In the genomic region with DNA sequence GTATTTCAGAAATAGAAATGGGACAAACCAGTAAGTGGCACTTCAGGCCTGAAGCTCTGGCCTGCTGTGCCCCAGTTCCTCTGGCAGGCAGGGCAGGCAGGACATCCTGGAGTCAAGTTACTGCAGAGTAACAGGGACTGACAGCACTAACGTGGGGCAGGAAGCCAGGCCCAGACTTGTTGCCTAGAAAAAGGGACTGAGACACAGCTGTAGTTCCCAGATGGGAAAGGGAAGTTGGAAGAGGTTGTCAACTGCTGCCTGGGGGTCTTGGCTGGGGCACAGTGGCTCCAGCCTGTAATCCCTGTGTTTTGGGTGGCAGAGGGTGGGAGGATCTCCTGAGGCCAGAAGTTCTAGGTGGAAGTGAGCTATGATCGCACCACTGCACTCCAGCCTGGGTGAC, we compare ENCODE assay signal across 8 cellular contexts.
DNase-seq lines count a peak whose midpoint lies in the region; ATAC-seq and TF ChIP-seq lines count a peak whose summit lies in the region.

No MANE protein-coding gene starts in this region.

- intact Hi-C loops in sigmoid colon (cut with DNase I) = no loop called here

- H2AFZ ChIP-seq in SK-N-SH (ENCODE audit: low read depth) = no peak overlapping the region

- no peaks in the 10 kb centered on the region for H3K27me3 ChIP-seq in H7 (ENCODE audit: control insufficient read depth, insufficient read depth, low read length)
- H3K27me3 ChIP-seq in SK-N-SH (ENCODE audit: insufficient read depth) = no peaks in the 10 kb centered on the region
- H3K27me3 ChIP-seq in sigmoid colon = no peaks in the 10 kb centered on the region

- peaks cover 25% of the 10 kb centered on the region for H3F3A ChIP-seq in SK-N-SH (replicated peaks; ENCODE audit: insufficient read depth)

- H3K36me3 ChIP-seq in H7 (replicated peaks; ENCODE audit: control insufficient read depth, insufficient read depth, low read length) (no peaks in the 10 kb centered on the region), SK-N-SH (replicated peaks in 1 of 2; ENCODE audit: control insufficient read depth in 1 of 2, insufficient read depth in 2 of 2, low read length in 1 of 2) (peaks cover 2 to 12% of the 10 kb centered on the region in 2 experiments), sigmoid colon (no peaks in the 10 kb centered on the region)

- H3K9me3 ChIP-seq in SK-N-SH = no peaks in the 10 kb centered on the region
- no peaks in the 10 kb centered on the region for H3K9me3 ChIP-seq in sigmoid colon

- H4K20me1 ChIP-seq in SK-N-SH (ENCODE audit: insufficient read depth) = peaks cover 61% of the 10 kb centered on the region

- H3K4me1 ChIP-seq in SK-N-SH (ENCODE audit: control insufficient read depth in 1 of 2, insufficient read depth in 2 of 2, low read depth in 1 of 2, low read length in 1 of 2) (peaks cover 12 to 24% of the 10 kb centered on the region in 2 experiments), sigmoid colon (peaks cover 0 to 6% (median 2%) of the 10 kb centered on the region in 4 donors)

- peak; percentile 19; the same call in 1 of the 2 replicates for TF ChIP-seq RAD21 in SK-N-SH (IDR thresholded peaks at IDR 0.05; ENCODE audit: low read length)

- no peaks in the 10 kb centered on the region for H3K9me2 ChIP-seq in SK-N-SH

- no peak for ATAC-seq in GM21825 (IDR thresholded peaks at IDR 0.05; ENCODE audit: unreplicated experiment)

- peak overlapping the region; percentile 27; the same call in 1 of the 2 replicates for H3K9ac ChIP-seq in SK-N-SH

- POLR2A ChIA-PET in SK-N-SH (lab: Yijun Ruan, JAX) = no interaction called here

- peaks cover 100% of the 10 kb centered on the region for H3K79me2 ChIP-seq in SK-N-SH (ENCODE audit: insufficient read depth)

- 47% methylated on average over 2 of the region's 2 CpGs for WGBS in SK-N-SH (ENCODE audit: low lambda C conversion rate)
- 48% methylated on average over 2 of the region's 2 CpGs for WGBS in sigmoid colon, 2 donors

- H3K4me2 ChIP-seq in SK-N-SH = peak overlapping the region; percentile 59

- TF ChIP-seq POLR2A in sigmoid colon (IDR thresholded peaks at IDR 0.05) = no peak

- TF ChIP-seq EP300 in SK-N-SH (IDR thresholded peaks at IDR 0.05; ENCODE audit: borderline replicate concordance in 1 of 2, low read depth in 1 of 2, low read length in 1 of 2) = no peak
- TF ChIP-seq EP300 in sigmoid colon (IDR thresholded peaks at IDR 0.05) = no peak

- TF ChIP-seq CTCF in SK-N-SH (IDR thresholded peaks at IDR 0.05) = no peak
- no peak for TF ChIP-seq CTCF in sigmoid colon (IDR thresholded peaks at IDR 0.05)

- H3K4me3 ChIP-seq in H7 (ENCODE audit: insufficient read depth, low read depth, low read length) = no peak overlapping the region
- H3K4me3 ChIP-seq in SK-N-SH (ENCODE audit: low read depth in 2 of 2, low read length in 1 of 2) = peak overlapping the region in 1 of 2 experiments; percentile 12; a peak in 1 of 4 replicates
- no peak overlapping the region for H3K4me3 ChIP-seq in sigmoid colon

- H3K27ac ChIP-seq in SK-N-SH (ENCODE audit: low read depth in 2 of 2, low read length in 1 of 2) (peak overlapping the region; percentile 80 to 82), sigmoid colon (peak overlapping the region in 1 of 4 donors; percentile 7)

- DNase-seq in H7 (peak; percentile 43), SK-N-SH (peak; percentile 44), globus pallidus (ENCODE audit: low spot score) (peak; percentile 29), sigmoid colon (peak; percentile 71), NAMALWA (ENCODE audit: low spot score) (no peak)
- DNase-seq in effector CD8-positive, alpha-beta T cell (lab: John Stamatoyannopoulos, UW) = no peak
- DNase-seq in activated CD4-positive, alpha-beta T cell treated with anti-CD3 and anti-CD28 coated beads for 1 hour = no peak

- CTCF ChIA-PET in SK-N-SH (lab: Yijun Ruan, JAX) = interaction anchor here (0.7 to 3.1 kb wide), 26 partner anchors 8 to 679 kb away, joined by 3 to 47 read pairs (median 3); no protein-coding TSS in a partner anchor

TF ChIP-seq in SK-N-SH, 30 proteins besides CTCF, POLR2A, EP300 and RAD21:
- TF ChIP-seq, protein P1, sequence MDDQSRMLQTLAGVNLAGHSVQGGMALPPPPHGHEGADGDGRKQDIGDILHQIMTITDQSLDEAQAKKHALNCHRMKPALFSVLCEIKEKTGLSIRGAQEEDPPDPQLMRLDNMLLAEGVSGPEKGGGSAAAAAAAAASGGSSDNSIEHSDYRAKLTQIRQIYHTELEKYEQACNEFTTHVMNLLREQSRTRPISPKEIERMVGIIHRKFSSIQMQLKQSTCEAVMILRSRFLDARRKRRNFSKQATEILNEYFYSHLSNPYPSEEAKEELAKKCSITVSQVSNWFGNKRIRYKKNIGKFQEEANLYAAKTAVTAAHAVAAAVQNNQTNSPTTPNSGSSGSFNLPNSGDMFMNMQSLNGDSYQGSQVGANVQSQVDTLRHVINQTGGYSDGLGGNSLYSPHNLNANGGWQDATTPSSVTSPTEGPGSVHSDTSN (IDR thresholded peaks at IDR 0.05) = peak; percentile 68
- TF ChIP-seq TCF12 (IDR thresholded peaks at IDR 0.05) (peak; percentile 53), JUND (IDR thresholded peaks at IDR 0.05) (no peak), SMC3 (IDR thresholded peaks at IDR 0.05; ENCODE audit: low read depth, low read length) (0 out of 2 replicates have a peak, but pooled peaks have one; percentile 6)

Comparison
In these comparisons a context has a peak if more than half of its experiments do, and no peak if none do; other contexts are left out.
1. DNase-seq: peak in H7 (single experiment), SK-N-SH (single experiment), globus pallidus (single experiment) and sigmoid colon (single experiment); none in NAMALWA (single experiment), effector CD8-positive, alpha-beta T cell (single experiment) and activated CD4-positive, alpha-beta T cell treated with anti-CD3 and anti-CD28 coated beads for 1 hour (single experiment).